In the genomic region with DNA sequence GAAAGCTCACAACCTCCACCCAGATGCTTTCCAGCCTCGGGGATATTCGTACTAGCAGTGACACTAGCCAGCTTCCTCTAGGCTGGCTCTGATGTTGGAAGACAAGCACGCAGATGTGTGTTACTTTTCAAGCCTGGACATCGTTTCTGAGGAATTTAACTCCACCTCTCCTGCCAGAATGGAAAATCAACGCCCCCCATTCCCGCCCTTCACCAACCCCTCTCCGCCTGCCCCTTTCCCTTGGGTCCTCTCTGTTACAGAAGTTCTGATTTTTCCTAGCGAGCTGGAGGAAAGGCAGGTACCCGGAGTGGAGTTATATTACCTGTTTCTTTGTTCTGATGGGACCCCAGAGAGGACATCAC, we compare ENCODE assay signal across 8 cellular contexts. TPM values are rescaled to one million over a fixed set of nuclear protein-coding genes. Genes with fewer than 3 reads are reported as not detected.
DNase-seq lines count a peak whose midpoint lies in the region; ATAC-seq and TF ChIP-seq lines count a peak whose summit lies in the region.

No MANE protein-coding gene starts in this region.

- peaks cover 19 to 39% of the 10 kb centered on the region in 2 experiments for H3K79me1 ChIP-seq in IMR-90 (ENCODE audit: low read depth in 1 of 2, low read length in 2 of 2)

- peak overlapping the region; percentile 90; the same call in 1 of the 2 replicates for H3K56ac ChIP-seq in IMR-90 (ENCODE audit: extremely low read depth, insufficient read depth, low read length)

- peak overlapping the region; percentile 90 for H2AFZ ChIP-seq in IMR-90 (replicated peaks; ENCODE audit: low read length, poor library complexity)

- H3K4ac ChIP-seq in IMR-90 (ENCODE audit: low read depth, low read length), result peak overlapping the region; percentile 89

- H2BK120ac ChIP-seq in IMR-90 (ENCODE audit: low read depth, low read length), result peak overlapping the region; percentile 74

- dilution Hi-C loops in IMR-90 (cut with HindIII; ENCODE audit: low sequenced_read_pairs, unreplicated experiment), result no loop called here

- H3K4me3 ChIP-seq in IMR-90 (ENCODE audit: insufficient read depth, low read depth, low read length), result peak overlapping the region; percentile 73
- peak overlapping the region; percentile 82 to 97 for H3K4me3 ChIP-seq in Panc1 (ENCODE audit: low read depth in 2 of 2, low read length in 2 of 2)
- H3K4me3 ChIP-seq in astrocyte of the cerebellum (ENCODE audit: low read depth, low read length), result peak overlapping the region; percentile 59
- H3K4me3 ChIP-seq in right atrium auricular region, result peak overlapping the region; percentile 81 to 92
- H3K4me3 ChIP-seq in rectal smooth muscle tissue (ENCODE audit: low read length), result peak overlapping the region; percentile 82

- H3K9me3 ChIP-seq in IMR-90 (ENCODE audit: control insufficient read depth, insufficient read depth, low read length), result no peaks in the 10 kb centered on the region
- no peaks in the 10 kb centered on the region; the same call in 1 of the 2 replicates for H3K9me3 ChIP-seq in Panc1 (ENCODE audit: control insufficient read depth, insufficient read depth, low read depth, low read length)
- H3K9me3 ChIP-seq in right atrium auricular region, result no peaks in the 10 kb centered on the region

- TF ChIP-seq CTCF in C4-2B (conservative IDR thresholded peaks at IDR 0.05) (no peak), IMR-90 (conservative IDR thresholded peaks at IDR 0.05; ENCODE audit: low read depth, low read length) (no peak), Panc1 (IDR thresholded peaks at IDR 0.05) (no peak), astrocyte of the cerebellum (IDR thresholded peaks at IDR 0.05; ENCODE audit: low read depth, low read length, missing control alignments) (no peak), right atrium auricular region (IDR thresholded peaks at IDR 0.05) (no peak)

- in situ Hi-C loops in IMR-90 (cut with MboI; ENCODE audit: low sequenced_read_pairs) (no loop called here), Panc1 (cut with HindIII; ENCODE audit: low pct_unique_long_range_greater_than_20kb, low sequenced_read_pairs) (no loop called here), astrocyte of the cerebellum (cut with HindIII; ENCODE audit: low sequenced_read_pairs) (no loop called here)

- H3K4me1 ChIP-seq in IMR-90 (ENCODE audit: control insufficient read depth, insufficient read depth, low read length), result peaks cover 2% of the 10 kb centered on the region
- H3K4me1 ChIP-seq in Panc1 (ENCODE audit: control insufficient read depth, insufficient read depth, low read length), result peaks cover 14% of the 10 kb centered on the region
- H3K4me1 ChIP-seq in right atrium auricular region, result peaks cover 0 to 26% of the 10 kb centered on the region in 2 donors
- H3K4me1 ChIP-seq in rectal smooth muscle tissue (ENCODE audit: control insufficient read depth, insufficient read depth, low read length), result peaks cover 10% of the 10 kb centered on the region

- H4K8ac ChIP-seq in IMR-90 (ENCODE audit: low read depth in 2 of 2, low read length in 2 of 2), result peak overlapping the region; percentile 88 to 99

- H2AK9ac ChIP-seq in IMR-90 (replicated peaks; ENCODE audit: low read depth, low read length, poor library complexity), result peak overlapping the region; percentile 48

- peak overlapping the region; percentile 74 for H3K18ac ChIP-seq in IMR-90 (ENCODE audit: low read depth, low read length)

- peak overlapping the region; percentile 47 for H2BK5ac ChIP-seq in IMR-90 (ENCODE audit: low read depth, low read length, poor library complexity, severe bottlenecking)

- TF ChIP-seq POLR2A in IMR-90 (IDR thresholded peaks at IDR 0.05; ENCODE audit: low read depth, low read length), result no peak

- CTCF ChIA-PET in IMR-90 (lab: Yijun Ruan, JAX) (interaction anchor here (0.6 kb wide), 1 partner anchor 16 kb away, joined by 3 read pairs; no protein-coding TSS in a partner anchor), Panc1 (lab: Charles Lee) (no interaction called here)

- H4K5ac ChIP-seq in IMR-90 (ENCODE audit: low read depth, low read length), result peak overlapping the region; percentile 92

- BruUV-seq in IMR-90 (replicated peaks; lab: Mats Ljungman, UMichigan), result no TSS peak
- BruUV-seq in Panc1 (replicated peaks; lab: Mats Ljungman, UMichigan), result no TSS peak

- peak overlapping the region; percentile 85 for H3K23ac ChIP-seq in IMR-90 (ENCODE audit: low read depth, low read length)

- H4K91ac ChIP-seq in IMR-90 (ENCODE audit: insufficient read depth, low read depth, low read length), result peak overlapping the region; percentile 84

- no peaks in the 10 kb centered on the region for H3K9me1 ChIP-seq in IMR-90 (ENCODE audit: insufficient read depth, low read length)

- 0% methylated on average over 3 of the region's 9 CpGs; no CpG with 5 or more reads in 1 of the 2 experiments for WGBS in IMR-90 (ENCODE audit: extremely low coverage in 2 of 2, insufficient read length in 1 of 2), 2 experiments

- intact Hi-C loops in IMR-90 (cut with micrococcal nuclease), result loop anchor here (1.0 kb wide), 1 partner anchor 46 kb away; no protein-coding TSS in a partner anchor
- intact Hi-C loops in Panc1 (cut with micrococcal nuclease; ENCODE audit: unreplicated experiment), result loop anchor here (5.0 kb wide), 1 partner anchor 45 kb away; a partner anchor contains a TSS

- H3K27me3 ChIP-seq in IMR-90 (ENCODE audit: control insufficient read depth, insufficient read depth, low read length) (no peaks in the 10 kb centered on the region), Panc1 (ENCODE audit: control insufficient read depth, insufficient read depth, low read length) (no peaks in the 10 kb centered on the region), right atrium auricular region (no peaks in the 10 kb centered on the region), rectal smooth muscle tissue (ENCODE audit: control insufficient read depth, insufficient read depth, low read length) (no peaks in the 10 kb centered on the region)

- H4K20me1 ChIP-seq in IMR-90 (ENCODE audit: insufficient read depth, low read length), result no peaks in the 10 kb centered on the region

- H3K27ac ChIP-seq in C4-2B (peak overlapping the region; percentile 60), IMR-90 (ENCODE audit: insufficient read depth, low read length) (peak overlapping the region; percentile 87), Panc1 (ENCODE audit: low read length) (peak overlapping the region; percentile 97), right atrium auricular region (peak overlapping the region; percentile 97), rectal smooth muscle tissue (ENCODE audit: low read depth, low read length) (peak overlapping the region; percentile 79)

- ATAC-seq in GM19043 (IDR thresholded peaks at IDR 0.05; ENCODE audit: low read depth, unreplicated experiment), result peak; percentile 16
- peak; percentile 57 for ATAC-seq in IMR-90 (ENCODE audit: low read depth)
- ATAC-seq in Panc1, result peak; percentile 58
- ATAC-seq in HG03460 (IDR thresholded peaks at IDR 0.05; ENCODE audit: unreplicated experiment), result no peak

- H3K4me2 ChIP-seq in IMR-90 (ENCODE audit: low read depth, low read length), result peak overlapping the region; percentile 54

- peak overlapping the region; percentile 51 for H2AK5ac ChIP-seq in IMR-90 (ENCODE audit: low read depth, low read length)

- DNase-seq in IMR-90 (peak; percentile 50), Panc1 (ENCODE audit: low read depth, low spot score) (no peak), astrocyte of the cerebellum (ENCODE audit: low read depth) (no peak), right atrium auricular region (ENCODE audit: low spot score) (no peak)

- H3K14ac ChIP-seq in IMR-90 (replicated peaks; ENCODE audit: low read depth, low read length), result peak overlapping the region; percentile 95

- 0 out of 2 replicates have a peak overlapping the region, but pooled peaks have one; percentile 28 for H2BK20ac ChIP-seq in IMR-90 (ENCODE audit: low read depth, low read length)

- H3K9ac ChIP-seq in IMR-90 (ENCODE audit: low read depth, low read length) (peak overlapping the region; percentile 88), rectal smooth muscle tissue (ENCODE audit: low read length) (peak overlapping the region; percentile 72)

- POLR2A ChIA-PET in IMR-90 (lab: Charles Lee; ENCODE audit: unreplicated experiment), result interaction anchor here (0.9 kb wide), 1 partner anchor 118 kb away, joined by 4 read pairs; no protein-coding TSS in a partner anchor
- POLR2A ChIA-PET in Panc1 (lab: Charles Lee), result interaction anchor here (0.6 to 1.0 kb wide), 3 partner anchors 18 to 140 kb away, joined by 3 to 4 read pairs (median 3); no protein-coding TSS in a partner anchor

- no peaks in the 10 kb centered on the region for H3K36me3 ChIP-seq in IMR-90 (ENCODE audit: control insufficient read depth, insufficient read depth, low read length)
- no peaks in the 10 kb centered on the region; the same call in 1 of the 2 replicates for H3K36me3 ChIP-seq in Panc1 (ENCODE audit: control insufficient read depth, insufficient read depth, low read length)
- no peaks in the 10 kb centered on the region for H3K36me3 ChIP-seq in right atrium auricular region
- H3K36me3 ChIP-seq in rectal smooth muscle tissue (ENCODE audit: control insufficient read depth, insufficient read depth, low read length), result no peaks in the 10 kb centered on the region

- H2BK15ac ChIP-seq in IMR-90 (ENCODE audit: low read depth, low read length), result peak overlapping the region; percentile 73; the same call in 2 of the 3 replicates

- no peak for TF ChIP-seq RAD21 in IMR-90 (IDR thresholded peaks at IDR 0.05; ENCODE audit: low read length)

TF ChIP-seq in IMR-90, 13 proteins besides CTCF, POLR2A, EP300 and RAD21:
- TF ChIP-seq FOS (IDR thresholded peaks at IDR 0.05; ENCODE audit: low read depth, low read length), result no peak
- TF ChIP-seq RFX5 (IDR thresholded peaks at IDR 0.05; ENCODE audit: low read depth, low read length), result no peak
- TF ChIP-seq NFE2L2 (IDR thresholded peaks at IDR 0.05; ENCODE audit: low read depth, low read length), result no peak

RNA-seq across cellular contexts. Expression of a gene that starts 0.5 kb away (rescaled TPM):
- total RNA-seq in IMR-90 (2012; rRNA removed), result 57.2 and 58.0 TPM in 2 replicates
- 19.5 and 23.1 TPM in 2 replicates for polyA plus RNA-seq in IMR-90 (2012; rRNA removed)
- polyA plus RNA-seq in IMR-90 (2012; cell fraction: cytosol; rRNA removed), result 12.4 and 12.6 TPM in 2 replicates
- polyA plus RNA-seq in IMR-90 (2012; cell fraction: nucleus; rRNA removed; ENCODE audit: low replicate concordance), result 15.7 and 32.3 TPM in 2 replicates
- 78.7 TPM for total RNA-seq in Panc1 (2021; ENCODE audit: unreplicated experiment)
- polyA plus RNA-seq in Panc1 (2012; ENCODE audit: insufficient read length), result 27.1 TPM
- 100 to 1,000 TPM; 109 to 328 TPM for total RNA-seq in right atrium auricular region

RNA-seq across cellular contexts. Expression of a gene that starts 45.6 kb away (rescaled TPM):
- total RNA-seq in IMR-90 (2012; rRNA removed) (101 and 123 TPM in 2 replicates), Panc1 (2021; ENCODE audit: unreplicated experiment) (127 TPM), right atrium auricular region (10 to 100 TPM; 68.0 to 80.3 TPM)
- 52.9 and 59.1 TPM in 2 replicates for polyA plus RNA-seq in IMR-90 (2012; rRNA removed)
- polyA plus RNA-seq in IMR-90 (2012; cell fraction: cytosol; rRNA removed), result 18.9 TPM in 2 replicates
- polyA plus RNA-seq in IMR-90 (2012; cell fraction: nucleus; rRNA removed; ENCODE audit: low replicate concordance), result 5.3 and 33.3 TPM in 2 replicates
- polyA plus RNA-seq in Panc1 (2012; ENCODE audit: insufficient read length), result 58.6 TPM
